Comparison of ENCODE assay signal across 8 cellular contexts in the genomic region with DNA sequence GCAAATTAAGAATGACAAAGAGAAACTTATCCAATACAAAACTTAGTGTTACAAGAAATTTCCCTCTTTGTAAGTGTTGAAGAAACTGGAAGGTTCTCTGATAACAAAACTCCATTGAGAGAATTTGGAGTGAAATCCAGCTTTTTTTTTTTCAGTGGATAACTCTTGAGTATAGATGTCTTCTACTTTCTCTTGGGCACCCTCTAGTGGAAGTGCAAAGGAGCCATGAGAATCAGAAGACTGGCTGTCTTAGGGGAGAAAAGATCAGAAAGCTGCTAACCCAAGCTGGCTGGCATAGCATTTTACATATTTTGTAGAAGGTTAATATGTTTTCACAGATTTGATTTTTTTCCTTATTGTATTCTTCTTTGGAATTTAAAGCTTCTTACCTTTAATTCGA.
DNase-seq lines count a peak whose midpoint lies in the region; ATAC-seq, FAIRE-seq and TF ChIP-seq lines count a peak whose summit lies in the region.

No MANE protein-coding gene starts in this region.

- no peak overlapping the region for H2BK12ac ChIP-seq in mesenchymal stem cell (ENCODE audit: low read length in 2 of 2)

- no peak overlapping the region for H3K18ac ChIP-seq in mesenchymal stem cell (ENCODE audit: low read depth in 1 of 2, low read length in 2 of 2)

- H4K8ac ChIP-seq in mesenchymal stem cell (ENCODE audit: low read length): no peak overlapping the region

- peak; percentile 39 for DNase-seq in Daoy (ENCODE audit: low read depth)
- DNase-seq in HTR-8/SVneo (ENCODE audit: insufficient read length, low spot score): peak; percentile 20
- no peak for DNase-seq in mesenchymal stem cell
- DNase-seq in AG20443 (ENCODE audit: low spot score): no peak

- H3K9me3 ChIP-seq in liver (ENCODE audit: control insufficient read depth in 4 of 4, low read length in 3 of 4) (no peaks in the 10 kb centered on the region), mesenchymal stem cell (ENCODE audit: control insufficient read depth, low read length) (no peaks in the 10 kb centered on the region)

- peak; percentile 72 to 75 for TF ChIP-seq RAD21 in liver (IDR thresholded peaks at IDR 0.05)

- H3K27ac ChIP-seq in liver (ENCODE audit: low read depth in 1 of 2, low read length in 2 of 2) (no peak overlapping the region), mesenchymal stem cell (ENCODE audit: low read length, poor library complexity, severe bottlenecking) (no peak overlapping the region)

- H3K14ac ChIP-seq in mesenchymal stem cell (ENCODE audit: low read length in 2 of 2): no peak overlapping the region

- no peaks in the 10 kb centered on the region for H3K79me1 ChIP-seq in mesenchymal stem cell (replicated peaks; ENCODE audit: low read length, poor library complexity, severe bottlenecking)

- H3K23ac ChIP-seq in mesenchymal stem cell (ENCODE audit: low read length in 2 of 2): no peak overlapping the region

- H3K4me2 ChIP-seq in mesenchymal stem cell (ENCODE audit: low read length, poor library complexity, severe bottlenecking): no peak overlapping the region

- WGBS in liver: 77% methylated on average over 1 of the region's 1 CpG
- WGBS in mesenchymal stem cell: no CpG with 5 or more reads among the region's 1 CpG

- no peak overlapping the region for H2BK5ac ChIP-seq in mesenchymal stem cell (ENCODE audit: low read depth, low read length, poor library complexity, severe bottlenecking)

- H3K4me3 ChIP-seq in liver (ENCODE audit: low read depth in 1 of 3, low read length in 3 of 3) (no peak overlapping the region), mesenchymal stem cell (ENCODE audit: insufficient read depth in 1 of 2, low read depth in 1 of 2, low read length in 2 of 2) (no peak overlapping the region)

- no peak for FAIRE-seq in HTR-8/SVneo (lab: Jason Lieb, UNC)

- H2AK5ac ChIP-seq in mesenchymal stem cell (ENCODE audit: low read length, severe bottlenecking): no peak overlapping the region

- H3K9ac ChIP-seq in liver (ENCODE audit: low read depth in 1 of 2, low read length in 2 of 2) (no peak overlapping the region), mesenchymal stem cell (ENCODE audit: low read length) (no peak overlapping the region)

- no peak overlapping the region for H3K4ac ChIP-seq in mesenchymal stem cell (ENCODE audit: low read depth in 1 of 2, low read length in 2 of 2)

- peak; percentile 47 for TF ChIP-seq CTCF in liver (IDR thresholded peaks at IDR 0.05; ENCODE audit: low read depth, low read length, missing input control)

- no peak overlapping the region for H2BK120ac ChIP-seq in mesenchymal stem cell (ENCODE audit: low read depth, low read length)

- H3K27me3 ChIP-seq in liver (ENCODE audit: control insufficient read depth in 4 of 4, insufficient read depth in 4 of 4, low read length in 3 of 4): no peaks in the 10 kb centered on the region
- H3K27me3 ChIP-seq in mesenchymal stem cell (ENCODE audit: control insufficient read depth in 1 of 2, insufficient read depth in 1 of 2, low read length in 2 of 2): peaks cover 0 to 12% of the 10 kb centered on the region in 2 experiments

- no peaks in the 10 kb centered on the region for H3K36me3 ChIP-seq in liver (ENCODE audit: control insufficient read depth in 4 of 4, insufficient read depth in 3 of 4, low read depth in 1 of 4, low read length in 3 of 4)
- H3K36me3 ChIP-seq in mesenchymal stem cell (ENCODE audit: control insufficient read depth in 1 of 2, insufficient read depth in 2 of 2, low read depth in 1 of 2, low read length in 2 of 2): no peaks in the 10 kb centered on the region

- 0 out of 3 replicates have a peak, but pooled peaks have one; percentile 35 for ATAC-seq in SK-N-SH treated with all-trans-retinoic acid at 6 μM for 48 hours
- no peak for ATAC-seq in GM21515 (IDR thresholded peaks at IDR 0.05; ENCODE audit: unreplicated experiment)
- no peak for ATAC-seq in HG03571 (IDR thresholded peaks at IDR 0.05; ENCODE audit: unreplicated experiment)

- H3K4me1 ChIP-seq in liver (ENCODE audit: control insufficient read depth in 4 of 4, insufficient read depth in 4 of 4, low read length in 3 of 4) (peaks cover 1 to 7% (median 3%) of the 10 kb centered on the region in 4 donors), mesenchymal stem cell (ENCODE audit: control insufficient read depth, insufficient read depth, low read depth, low read length) (no peaks in the 10 kb centered on the region)

- no peak overlapping the region for H2AFZ ChIP-seq in mesenchymal stem cell (ENCODE audit: low read depth, low read length)

- H2BK15ac ChIP-seq in mesenchymal stem cell (ENCODE audit: low read depth, poor library complexity, severe bottlenecking): no peak overlapping the region

- H4K91ac ChIP-seq in mesenchymal stem cell (ENCODE audit: low read length): no peak overlapping the region

TF ChIP-seq in SK-N-SH treated with all-trans-retinoic acid at 6 μM for 48 hours, 23 proteins besides CTCF, POLR2A, EP300 and RAD21:
- TF ChIP-seq ZNF70 (CRISPR knock-in tag; IDR thresholded peaks at IDR 0.05): no peak
- no peak for TF ChIP-seq ZNF565 (CRISPR knock-in tag; conservative IDR thresholded peaks at IDR 0.05; ENCODE audit: low read depth)

TF ChIP-seq in liver, 16 proteins besides CTCF, POLR2A, EP300 and RAD21:
- TF ChIP-seq, protein P1, sequence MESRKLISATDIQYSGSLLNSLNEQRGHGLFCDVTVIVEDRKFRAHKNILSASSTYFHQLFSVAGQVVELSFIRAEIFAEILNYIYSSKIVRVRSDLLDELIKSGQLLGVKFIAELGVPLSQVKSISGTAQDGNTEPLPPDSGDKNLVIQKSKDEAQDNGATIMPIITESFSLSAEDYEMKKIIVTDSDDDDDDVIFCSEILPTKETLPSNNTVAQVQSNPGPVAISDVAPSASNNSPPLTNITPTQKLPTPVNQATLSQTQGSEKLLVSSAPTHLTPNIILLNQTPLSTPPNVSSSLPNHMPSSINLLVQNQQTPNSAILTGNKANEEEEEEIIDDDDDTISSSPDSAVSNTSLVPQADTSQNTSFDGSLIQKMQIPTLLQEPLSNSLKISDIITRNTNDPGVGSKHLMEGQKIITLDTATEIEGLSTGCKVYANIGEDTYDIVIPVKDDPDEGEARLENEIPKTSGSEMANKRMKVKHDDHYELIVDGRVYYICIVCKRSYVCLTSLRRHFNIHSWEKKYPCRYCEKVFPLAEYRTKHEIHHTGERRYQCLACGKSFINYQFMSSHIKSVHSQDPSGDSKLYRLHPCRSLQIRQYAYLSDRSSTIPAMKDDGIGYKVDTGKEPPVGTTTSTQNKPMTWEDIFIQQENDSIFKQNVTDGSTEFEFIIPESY (IDR thresholded peaks at IDR 0.05): no peak
- TF ChIP-seq SP1 (IDR thresholded peaks at IDR 0.05): no peak
- no peak for TF ChIP-seq REST (IDR thresholded peaks at IDR 0.05)
- TF ChIP-seq HNF4G (IDR thresholded peaks at IDR 0.05): no peak
- TF ChIP-seq TAF1 (conservative IDR thresholded peaks at IDR 0.05): no peak
- no peak for TF ChIP-seq GABPA (IDR thresholded peaks at IDR 0.05 in 1 of 2, conservative IDR thresholded peaks at IDR 0.05 in 1 of 2)
- no peak for TF ChIP-seq JUND (IDR thresholded peaks at IDR 0.05)
- TF ChIP-seq, protein P2, sequence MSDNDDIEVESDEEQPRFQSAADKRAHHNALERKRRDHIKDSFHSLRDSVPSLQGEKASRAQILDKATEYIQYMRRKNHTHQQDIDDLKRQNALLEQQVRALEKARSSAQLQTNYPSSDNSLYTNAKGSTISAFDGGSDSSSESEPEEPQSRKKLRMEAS (IDR thresholded peaks at IDR 0.05): no peak
- TF ChIP-seq EGR1 (IDR thresholded peaks at IDR 0.05; ENCODE audit: low read depth in 2 of 2): no peak

Comparison
In these comparisons a context has a peak if more than half of its experiments do, and no peak if none do; other contexts are left out.
1. DNase-seq: peak in Daoy (single experiment) and HTR-8/SVneo (single experiment); none in mesenchymal stem cell (single experiment) and AG20443 (single experiment).